In genomic region chr13:104584481-104584880, GRCh38 we compare ENCODE assay signal across 20 cellular contexts.
"Had no signal": no experiment of that assay in that cellular context is flagged by ENCODE, and none has a peak within 500 bp of the region (broad histone marks: within the 10 kb centered on the region; RNA-seq: fewer than 3 reads in every experiment).

No MANE protein-coding gene starts in this region.

- DNase-seq: activated CD4-positive, alpha-beta T cell treated with anti-CD3 and anti-CD28 coated beads, Interleukin-2, amount 10 ng/mL, durations not matched to agents 7 days and 5 days; activated CD4-positive, CD25-positive, alpha-beta regulatory T cell treated with anti-CD3 and anti-CD28 coated beads, Interleukin-2, amount 50 U/mL, for 72 hours; activated CD8-positive, alpha-beta T cell treated with anti-CD3 and anti-CD28 coated beads, Interleukin-2, amount 10 ng/mL, durations not matched to agents 7 days and 5 days; activated gamma-delta T cell; adrenal gland; effector memory CD4-positive, alpha-beta T cell; heart left ventricle; left colon; mucosa of descending colon; naive B cell; nucleus accumbens; right lobe of liver; stimulated activated CD4-positive, alpha-beta T cell treated with anti-CD3 and anti-CD28 coated beads, Interleukin-2, amount 100 ng/mL, for 48 hours; stimulated activated CD8-positive, alpha-beta memory T cell treated with anti-CD3 and anti-CD28 coated beads, Interleukin-4, amount 100 ng/mL, for 48 hours; stimulated activated naive B cell treated with anti-CD40 and anti-IgM and Interleukin-4, amounts not matched to agents 10 μg/mL and 1 μg/mL and 100 μg/mL, for 72 hours; transverse colon; WERI-Rb-1 had no signal

- H3K4me3 ChIP-seq: adrenal gland, gastroesophageal sphincter, heart left ventricle, mucosa of descending colon, right lobe of liver, transverse colon, vagina had no signal

- ATAC-seq: activated CD8-positive, alpha-beta T cell treated with anti-CD3 and anti-CD28 coated beads, Interleukin-2, amount 10 ng/mL, durations not matched to agents 7 days and 5 days; activated naive CD4-positive, alpha-beta T cell treated with anti-CD3 and anti-CD28 coated beads, Interleukin-2, amount 50 U/mL, for 72 hours; gastroesophageal sphincter; heart left ventricle; left colon; mucosa of descending colon; right lobe of liver; stimulated activated naive B cell treated with anti-CD40 and anti-IgM and Interleukin-4, amounts not matched to agents 10 μg/mL and 1 μg/mL and 100 μg/mL, for 72 hours had no signal
